ENCODE assay signal across 1 cellular context in the genomic region with DNA sequence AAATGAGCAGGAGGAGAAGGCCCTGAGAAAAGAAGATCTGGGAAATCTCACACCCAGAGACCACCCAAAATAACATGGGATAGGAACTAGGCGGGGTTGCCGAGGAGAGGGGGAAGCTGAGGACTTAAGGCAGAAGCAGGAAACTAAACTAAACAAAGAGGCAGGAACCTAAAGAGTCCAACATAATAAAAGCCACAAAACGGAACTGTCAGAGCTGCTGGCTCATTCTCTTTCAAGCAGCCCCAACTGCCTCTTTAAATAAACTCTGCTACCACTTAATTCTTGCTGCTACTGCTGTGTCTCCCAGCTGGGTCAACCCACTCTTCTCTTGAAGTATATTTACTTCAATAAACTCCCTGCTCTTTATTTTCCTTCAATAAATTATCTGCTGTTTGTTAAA.
TF ChIP-seq lines count a peak whose summit lies in the region.

No MANE protein-coding gene starts in this region.

TF ChIP-seq in A549, 52 proteins besides CTCF, POLR2A, EP300 and RAD21 (continued from another document):
- TF ChIP-seq REST (IDR thresholded peaks at IDR 0.05) (no peak), ZC3H11A (IDR thresholded peaks at IDR 0.05) (no peak), JUN (IDR thresholded peaks at IDR 0.05) (no peak), SMC3 (IDR thresholded peaks at IDR 0.05) (no peak), EHMT2 (IDR thresholded peaks at IDR 0.05; ENCODE audit: low read depth) (no peak), ELK1 (IDR thresholded peaks at IDR 0.05; ENCODE audit: low read depth, low read length) (no peak), FOSL2 (IDR thresholded peaks at IDR 0.05) (no peak), FOSL2 (CRISPR knock-in tag; IDR thresholded peaks at IDR 0.05) (no peak), HEYL (CRISPR knock-in tag; IDR thresholded peaks at IDR 0.05) (no peak), HES2 (IDR thresholded peaks at IDR 0.05) (no peak), ESRRA (IDR thresholded peaks at IDR 0.05; ENCODE audit: borderline replicate concordance, low read length) (no peak), EHF (CRISPR knock-in tag; IDR thresholded peaks at IDR 0.05) (no peak), ZFP36 (IDR thresholded peaks at IDR 0.05; ENCODE audit: borderline replicate concordance, partially characterized antibody) (no peak)
- TF ChIP-seq, protein P1, sequence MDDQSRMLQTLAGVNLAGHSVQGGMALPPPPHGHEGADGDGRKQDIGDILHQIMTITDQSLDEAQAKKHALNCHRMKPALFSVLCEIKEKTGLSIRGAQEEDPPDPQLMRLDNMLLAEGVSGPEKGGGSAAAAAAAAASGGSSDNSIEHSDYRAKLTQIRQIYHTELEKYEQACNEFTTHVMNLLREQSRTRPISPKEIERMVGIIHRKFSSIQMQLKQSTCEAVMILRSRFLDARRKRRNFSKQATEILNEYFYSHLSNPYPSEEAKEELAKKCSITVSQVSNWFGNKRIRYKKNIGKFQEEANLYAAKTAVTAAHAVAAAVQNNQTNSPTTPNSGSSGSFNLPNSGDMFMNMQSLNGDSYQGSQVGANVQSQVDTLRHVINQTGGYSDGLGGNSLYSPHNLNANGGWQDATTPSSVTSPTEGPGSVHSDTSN (IDR thresholded peaks at IDR 0.05), result no peak
- TF ChIP-seq, protein P2, sequence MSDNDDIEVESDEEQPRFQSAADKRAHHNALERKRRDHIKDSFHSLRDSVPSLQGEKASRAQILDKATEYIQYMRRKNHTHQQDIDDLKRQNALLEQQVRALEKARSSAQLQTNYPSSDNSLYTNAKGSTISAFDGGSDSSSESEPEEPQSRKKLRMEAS (IDR thresholded peaks at IDR 0.05), result no peak
